Comparison of ENCODE assay signal across 8 cellular contexts in genomic region chr12:122895757-122896636, GRCh38. TPM values are rescaled to one million over a fixed set of nuclear protein-coding genes. Genes with fewer than 3 reads are reported as not detected.
A peak's percentile ranks its signal among the peaks of the same experiment; 100 is the strongest.
DNase-seq lines count a peak whose midpoint lies in the region; ATAC-seq and TF ChIP-seq lines count a peak whose summit lies in the region.

Gene VPS37B (minus strand): TSS chr12:122896124. CDS start chr12:122896062, 62 bp downstream.

- peak; percentile 94 for TF ChIP-seq POLR2A in esophagus muscularis mucosa (IDR thresholded peaks at IDR 0.05; ENCODE audit: low read depth)

- H3K9me3 ChIP-seq in PC-3 (ENCODE audit: low read length) (no peaks in the 10 kb centered on the region), esophagus muscularis mucosa (no peaks in the 10 kb centered on the region)

- peaks cover 69% of the 10 kb centered on the region for H3K4me1 ChIP-seq in PC-3 (ENCODE audit: insufficient read depth, low read length)
- H3K4me1 ChIP-seq in esophagus muscularis mucosa = peaks cover 37 to 47% (median 44%) of the 10 kb centered on the region in 4 donors

- H3F3A ChIP-seq in PC-3 (ENCODE audit: low read length, unreplicated experiment) = peaks cover 29% of the 10 kb centered on the region

- H3K4me1 Mint-ChIP-seq in activated T-cell treated with anti-CD3 and anti-CD28 coated beads, Interleukin-2, amount 50 U/mL, for 72 hours (ENCODE audit: low read depth) = peaks cover 97% of the 10 kb centered on the region

- peak within 1 kb of the TSS; percentile 90 for H3K27ac ChIP-seq in PC-3 (ENCODE audit: low read length)
- peak within 1 kb of the TSS; percentile 85 to 96 (median 93) for H3K27ac ChIP-seq in esophagus muscularis mucosa (replicated peaks in 1 of 4)

- peak within 1 kb of the TSS; percentile 91 for H3K27ac Mint-ChIP-seq in activated T-cell treated with anti-CD3 and anti-CD28 coated beads, Interleukin-2, amount 50 U/mL, for 72 hours

- peaks cover 5% of the 10 kb centered on the region in 2 donors for H3K36me3 Mint-ChIP-seq in activated T-cell treated with anti-CD3 and anti-CD28 coated beads, Interleukin-2, amount 50 U/mL, for 72 hours (ENCODE audit: insufficient read depth in 2 of 2)

- CTCF ChIA-PET in PC-3 (lab: Charles Lee) = no interaction called here

- ATAC-seq in HG03432 (IDR thresholded peaks at IDR 0.05; ENCODE audit: unreplicated experiment) (peak; percentile 65), PC-3 (peak; percentile 2)
- peak; percentile 66 to 67 for ATAC-seq in activated T-cell treated with anti-CD3 and anti-CD28 coated beads, Interleukin-2, amount 50 U/mL, for 72 hours (replicated peaks in 1 of 2)

- DNase-seq in DMS 273 (lab: John Stamatoyannopoulos, UW; ENCODE audit: unreplicated experiment) (peak; percentile 79), DMS 273 treated with DMSO at 0.1 percent for 48 hours (lab: John Stamatoyannopoulos, UW) (no peak), PC-3 (peak; percentile 82), esophagus muscularis mucosa (ENCODE audit: extremely low spot score) (no peak), myocyte (ENCODE audit: low read depth) (peak; percentile 89)
- peak; percentile 82 to 95 for DNase-seq in activated T-cell treated with anti-CD3 and anti-CD28 coated beads, Interleukin-2, amount 50 U/mL, for 72 hours
- DNase-seq in stimulated activated CD8-positive, alpha-beta memory T cell treated with anti-CD3 and anti-CD28 coated beads, Interleukin-7, amount 100 ng/mL, for 24 hours (ENCODE audit: low read depth) = peak; percentile 78

- peak within 1 kb of the TSS; percentile 99 for H3K9ac ChIP-seq in PC-3 (ENCODE audit: low read length)

- H3K9me3 Mint-ChIP-seq in activated T-cell treated with anti-CD3 and anti-CD28 coated beads, Interleukin-2, amount 50 U/mL, for 72 hours = no peaks in the 10 kb centered on the region

- H2AFZ ChIP-seq in PC-3 (ENCODE audit: low read length) = 0 out of 2 replicates have a peak within 1 kb of the TSS, but pooled peaks have one; percentile 8

- WGBS in esophagus muscularis mucosa = 8% methylated on average over 61 of the region's 78 CpGs

- TF ChIP-seq EP300 in esophagus muscularis mucosa (IDR thresholded peaks at IDR 0.05) = no peak

- TF ChIP-seq CTCF in PC-3 (conservative IDR thresholded peaks at IDR 0.05; ENCODE audit: low read depth, low read length) (no peak), esophagus muscularis mucosa (IDR thresholded peaks at IDR 0.05) (no peak)

- H3K4me3 ChIP-seq in PC-3 (ENCODE audit: low read length) (peak within 1 kb of the TSS; percentile 89), esophagus muscularis mucosa (peak within 1 kb of the TSS; percentile 76 to 96 (median 91))

- peaks cover 9% of the 10 kb centered on the region; the same call in 1 of the 2 replicates for H4K20me1 ChIP-seq in PC-3 (ENCODE audit: low read length)

- intact Hi-C loops in PC-3 (cut with micrococcal nuclease) (loop anchor here (2.0 to 5.0 kb wide), 3 partner anchors 23 to 51 kb away; no protein-coding TSS in a partner anchor), esophagus muscularis mucosa (cut with DNase I) (no loop called here)

- peaks cover 61% of the 10 kb centered on the region for H3K79me2 ChIP-seq in PC-3 (ENCODE audit: low read length)

- peak within 1 kb of the TSS; percentile 84 for H3K4me2 ChIP-seq in PC-3 (ENCODE audit: low read length)

- H3K9me2 ChIP-seq in PC-3 (replicated peaks; ENCODE audit: low read length) = no peaks in the 10 kb centered on the region

- POLR2A ChIA-PET in PC-3 (lab: Charles Lee; ENCODE audit: unreplicated experiment) = no interaction called here

- H3K4me3 Mint-ChIP-seq in activated T-cell treated with anti-CD3 and anti-CD28 coated beads, Interleukin-2, amount 50 U/mL, for 72 hours = peak within 1 kb of the TSS; percentile 91 to 94

- peaks cover 9% of the 10 kb centered on the region for H3K27me3 Mint-ChIP-seq in activated T-cell treated with anti-CD3 and anti-CD28 coated beads, Interleukin-2, amount 50 U/mL, for 72 hours (ENCODE audit: low read depth)

- no peaks in the 10 kb centered on the region for H3K27me3 ChIP-seq in PC-3 (ENCODE audit: low read length)
- H3K27me3 ChIP-seq in esophagus muscularis mucosa = peaks cover 0 to 4% (median 0%) of the 10 kb centered on the region in 4 donors

- no TSS peak for BruUV-seq in PC-3 (replicated peaks; lab: Mats Ljungman, UMichigan)

- H3K36me3 ChIP-seq in PC-3 (ENCODE audit: low read depth, low read length) (no peaks in the 10 kb centered on the region), esophagus muscularis mucosa (no peaks in the 10 kb centered on the region)

RNA-seq across cellular contexts. Expression of gene VPS37B, which starts in this region (rescaled TPM):
- 74.3 and 80.8 TPM in 2 replicates for total RNA-seq in PC-3 (2014; rRNA removed)
- total RNA-seq in activated T-cell treated with anti-CD3 and anti-CD28 coated beads, Interleukin-2, amount 50 U/mL, for 72 hours = 10 to 100 TPM; 28.8 to 37.4 TPM
- 10 to 100 TPM; 21.2 to 52.4 (median 38.1) TPM for total RNA-seq in esophagus muscularis mucosa
- 82.4 and 86.7 TPM in 2 replicates for total RNA-seq in myocyte
- 51.3 TPM for polyA plus RNA-seq in myocyte (2012)

Comparison
In these comparisons a context has a peak if more than half of its experiments do, and no peak if none do; other contexts are left out.
1. DNase-seq: peak in DMS 273 (single experiment), PC-3 (single experiment), activated T-cell treated with anti-CD3 and anti-CD28 coated beads, Interleukin-2, amount 50 U/mL, for 72 hours (2 of 2), myocyte (single experiment) and stimulated activated CD8-positive, alpha-beta memory T cell treated with anti-CD3 and anti-CD28 coated beads, Interleukin-7, amount 100 ng/mL, for 24 hours (single experiment); none in DMS 273 treated with DMSO at 0.1 percent for 48 hours (single experiment) and esophagus muscularis mucosa (single experiment).
2. ATAC-seq: peak in every context shown above with its lines; median percentile 66 in activated T-cell treated with anti-CD3 and anti-CD28 coated beads, Interleukin-2, amount 50 U/mL, for 72 hours; 65 in HG03432; 2 in PC-3.